Comparison of ENCODE assay signal across 1 cellular context in the genomic region with DNA sequence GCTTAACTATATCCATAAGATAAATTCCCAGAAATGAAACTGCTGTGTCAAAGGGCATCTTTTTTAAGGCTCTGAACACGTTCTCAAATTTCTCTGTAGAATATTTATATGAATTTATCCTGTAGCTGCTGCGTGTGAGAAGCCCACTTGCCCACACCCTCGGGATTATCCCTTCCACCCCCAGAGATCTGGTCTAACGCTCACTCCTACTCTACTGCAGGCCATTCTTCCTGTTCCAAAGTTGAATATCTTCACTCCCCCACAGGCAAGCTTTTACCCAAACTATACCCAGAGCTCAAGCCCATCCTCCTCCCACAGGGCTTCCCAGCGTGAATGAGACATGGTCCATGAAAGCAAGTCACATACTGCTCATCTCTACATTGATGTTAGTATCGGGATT.
"Had no signal": no experiment of that assay in that cellular context is flagged by ENCODE, and none has a peak within 500 bp of the region (broad histone marks: within the 10 kb centered on the region; RNA-seq: fewer than 3 reads in every experiment).

No MANE protein-coding gene starts in this region.

- H3K4me3 ChIP-seq: GM12878 had no signal
